In genomic region chr22:20916916-20917810, GRCh38 we compare ENCODE assay signal across 8 cellular contexts. TPM values are rescaled to one million over a fixed set of nuclear protein-coding genes. Genes with fewer than 3 reads are reported as not detected.
DNase-seq lines count a peak whose midpoint lies in the region; ATAC-seq and FAIRE-seq lines count a peak whose summit lies in the region.

TSS of gene CRKL (plus strand) at chr22:20917407. CDS start at chr22:20917935, 528 bp downstream.

- H3K27me3 Mint-ChIP-seq in naive thymus-derived CD4-positive, alpha-beta T cell = no peaks in the 10 kb centered on the region
- H3K27me3 Mint-ChIP-seq in stimulated activated naive B cell treated with anti-CD40 and anti-IgM and Interleukin-4, amounts not matched to agents 10 μg/mL and 1 μg/mL and 100 μg/mL, for 72 hours = no peaks in the 10 kb centered on the region

- CTCF ChIA-PET in naive thymus-derived CD4-positive, alpha-beta T cell (lab: Charles Lee) = interaction anchor here (1.1 to 1.3 kb wide), 3 partner anchors 21 to 64 kb away, joined by 3 to 4 read pairs (median 4); no protein-coding TSS in a partner anchor

- peaks cover 24% of the 10 kb centered on the region for H4K20me1 ChIP-seq in Karpas-422 (ENCODE audit: insufficient read depth, low read depth, low read length)

- POLR2A ChIA-PET in naive thymus-derived CD4-positive, alpha-beta T cell (lab: Charles Lee) = interaction anchor here (0.6 to 1.3 kb wide), 3 partner anchors 11 to 197 kb away, joined by 3 to 4 read pairs (median 3); no protein-coding TSS in a partner anchor

- H3K36me3 ChIP-seq in Karpas-422 (ENCODE audit: insufficient read depth, low read length) = peaks cover 15% of the 10 kb centered on the region; the same call in 1 of the 2 replicates
- peaks cover 0 to 8% (median 0%) of the 10 kb centered on the region in 3 experiments for H3K36me3 ChIP-seq in naive thymus-derived CD4-positive, alpha-beta T cell (ENCODE audit: control insufficient read depth in 2 of 3, insufficient read depth in 3 of 3, low read length in 3 of 3)

- no peaks in the 10 kb centered on the region for H3K9me3 ChIP-seq in Karpas-422 (ENCODE audit: low read length)
- no peaks in the 10 kb centered on the region for H3K9me3 ChIP-seq in naive thymus-derived CD4-positive, alpha-beta T cell (ENCODE audit: control insufficient read depth in 2 of 3, low read length in 3 of 3)

- DNase-seq in Daoy (ENCODE audit: low read depth) (peak; percentile 99), Karpas-422 (peak; percentile 98), RCC 7860 (ENCODE audit: low spot score) (peak; percentile 93), activated T-helper 1 cell treated with Interleukin-2 at 50 U/mL for 16 hours (ENCODE audit: low read depth) (peak; percentile 96), fibroblast of gingiva (ENCODE audit: low read depth) (peak; percentile 97)
- DNase-seq in naive thymus-derived CD4-positive, alpha-beta T cell = peak; percentile 92 to 96 (median 94)
- peak; percentile 94 for DNase-seq in stimulated activated naive B cell treated with anti-CD40 and anti-IgM and Interleukin-4, amounts not matched to agents 10 μg/mL and 1 μg/mL and 100 μg/mL, for 72 hours

- H3K9ac ChIP-seq in Karpas-422 (ENCODE audit: low read length) = peak within 1 kb of the TSS; percentile 88

- H3K4me2 ChIP-seq in Karpas-422 (ENCODE audit: low read depth, low read length, poor library complexity, severe bottlenecking) = peak within 1 kb of the TSS; percentile 90

- peaks cover 49% of the 10 kb centered on the region for H3K79me2 ChIP-seq in Karpas-422 (ENCODE audit: low read length)

- H3K4me3 Mint-ChIP-seq in naive thymus-derived CD4-positive, alpha-beta T cell = peak within 1 kb of the TSS; percentile 83 to 99 (median 97)
- H3K4me3 Mint-ChIP-seq in stimulated activated naive B cell treated with anti-CD40 and anti-IgM and Interleukin-4, amounts not matched to agents 10 μg/mL and 1 μg/mL and 100 μg/mL, for 72 hours = peak within 1 kb of the TSS; percentile 93 to 97

- intact Hi-C loops in naive thymus-derived CD4-positive, alpha-beta T cell (cut with micrococcal nuclease) = loop anchor here (1.0 to 10.0 kb wide), 10 partner anchors 14 to 1062 kb away; partner anchors contain the start of genes PI4KA (in 2 of the 2), THAP7 (in 2 of the 2), GNB1L (in 1 of the 2) and LZTR1 (in 1 of the 2)

- H3K27me3 ChIP-seq in Karpas-422 (ENCODE audit: low read length) = no peaks in the 10 kb centered on the region
- H3K27me3 ChIP-seq in naive thymus-derived CD4-positive, alpha-beta T cell (ENCODE audit: control insufficient read depth in 2 of 2, insufficient read depth in 2 of 2, low read length in 2 of 2) = no peaks in the 10 kb centered on the region

- FAIRE-seq in RCC 7860 (lab: Jason Lieb, UNC) = no peak

- H3K4me1 Mint-ChIP-seq in naive thymus-derived CD4-positive, alpha-beta T cell = peaks cover 32 to 50% (median 40%) of the 10 kb centered on the region in 7 donors
- H3K4me1 Mint-ChIP-seq in stimulated activated naive B cell treated with anti-CD40 and anti-IgM and Interleukin-4, amounts not matched to agents 10 μg/mL and 1 μg/mL and 100 μg/mL, for 72 hours = peaks cover 25 to 41% of the 10 kb centered on the region in 2 donors

- no peaks in the 10 kb centered on the region for H3K9me3 Mint-ChIP-seq in naive thymus-derived CD4-positive, alpha-beta T cell
- no peaks in the 10 kb centered on the region for H3K9me3 Mint-ChIP-seq in stimulated activated naive B cell treated with anti-CD40 and anti-IgM and Interleukin-4, amounts not matched to agents 10 μg/mL and 1 μg/mL and 100 μg/mL, for 72 hours

- peaks cover 0 to 12% (median 6%) of the 10 kb centered on the region in 5 donors for H3K36me3 Mint-ChIP-seq in naive thymus-derived CD4-positive, alpha-beta T cell
- H3K36me3 Mint-ChIP-seq in stimulated activated naive B cell treated with anti-CD40 and anti-IgM and Interleukin-4, amounts not matched to agents 10 μg/mL and 1 μg/mL and 100 μg/mL, for 72 hours = peaks cover 7 to 18% of the 10 kb centered on the region in 2 donors

- peak within 1 kb of the TSS; percentile 65 for H3K27ac ChIP-seq in Karpas-422 (ENCODE audit: low read length)
- H3K27ac ChIP-seq in naive thymus-derived CD4-positive, alpha-beta T cell (ENCODE audit: low read depth, low read length) = peak within 1 kb of the TSS; percentile 92

- ATAC-seq in GM21825 (IDR thresholded peaks at IDR 0.05; ENCODE audit: unreplicated experiment) = peak; percentile 92
- peak; percentile 98 for ATAC-seq in naive thymus-derived CD4-positive, alpha-beta T cell
- peak; percentile 98 to 99 for ATAC-seq in stimulated activated naive B cell treated with anti-CD40 and anti-IgM and Interleukin-4, amounts not matched to agents 10 μg/mL and 1 μg/mL and 100 μg/mL, for 72 hours (replicated peaks)

- H3K4me1 ChIP-seq in Karpas-422 (ENCODE audit: low read length) = peaks cover 32% of the 10 kb centered on the region
- peaks cover 4 to 12% of the 10 kb centered on the region in 2 donors for H3K4me1 ChIP-seq in naive thymus-derived CD4-positive, alpha-beta T cell (ENCODE audit: control insufficient read depth in 2 of 2, insufficient read depth in 2 of 2, low read length in 2 of 2)

- H3K9me2 ChIP-seq in Karpas-422 (replicated peaks; ENCODE audit: insufficient read depth, low read length) = no peaks in the 10 kb centered on the region

- peak within 1 kb of the TSS; percentile 98 for H3K4me3 ChIP-seq in Karpas-422 (ENCODE audit: low read length)
- peak within 1 kb of the TSS; percentile 87 for H3K4me3 ChIP-seq in naive thymus-derived CD4-positive, alpha-beta T cell (ENCODE audit: low read length)

- peak within 1 kb of the TSS; percentile 99 for H2AFZ ChIP-seq in Karpas-422 (ENCODE audit: low read length)

- H3K27ac Mint-ChIP-seq in naive thymus-derived CD4-positive, alpha-beta T cell = peak within 1 kb of the TSS; percentile 77 to 97 (median 90)
- peak within 1 kb of the TSS; percentile 92 for H3K27ac Mint-ChIP-seq in stimulated activated naive B cell treated with anti-CD40 and anti-IgM and Interleukin-4, amounts not matched to agents 10 μg/mL and 1 μg/mL and 100 μg/mL, for 72 hours

RNA-seq across cellular contexts. Expression of gene CRKL, which starts in this region (rescaled TPM):
- 32.2 and 33.8 TPM in 2 replicates for total RNA-seq in Daoy (2014; rRNA removed; shearing (Covaris generic))
- 42.0 and 58.4 TPM in 2 replicates for total RNA-seq in Karpas-422 (2014; rRNA removed; shearing (Covaris generic); ENCODE audit: low replicate concordance)
- 10 to 100 TPM; 38.9 to 82.7 (median 77.8) TPM for total RNA-seq in naive thymus-derived CD4-positive, alpha-beta T cell
- polyA plus RNA-seq in naive thymus-derived CD4-positive, alpha-beta T cell = 10 to 100 TPM; 44.7 to 65.8 TPM

Comparison
In these comparisons a context has a peak if more than half of its experiments do, and no peak if none do; other contexts are left out.
1. Peak in every context shown above with its lines: DNase-seq, ATAC-seq, H3K4me3 ChIP-seq and H3K27ac ChIP-seq.